In the genomic region with DNA sequence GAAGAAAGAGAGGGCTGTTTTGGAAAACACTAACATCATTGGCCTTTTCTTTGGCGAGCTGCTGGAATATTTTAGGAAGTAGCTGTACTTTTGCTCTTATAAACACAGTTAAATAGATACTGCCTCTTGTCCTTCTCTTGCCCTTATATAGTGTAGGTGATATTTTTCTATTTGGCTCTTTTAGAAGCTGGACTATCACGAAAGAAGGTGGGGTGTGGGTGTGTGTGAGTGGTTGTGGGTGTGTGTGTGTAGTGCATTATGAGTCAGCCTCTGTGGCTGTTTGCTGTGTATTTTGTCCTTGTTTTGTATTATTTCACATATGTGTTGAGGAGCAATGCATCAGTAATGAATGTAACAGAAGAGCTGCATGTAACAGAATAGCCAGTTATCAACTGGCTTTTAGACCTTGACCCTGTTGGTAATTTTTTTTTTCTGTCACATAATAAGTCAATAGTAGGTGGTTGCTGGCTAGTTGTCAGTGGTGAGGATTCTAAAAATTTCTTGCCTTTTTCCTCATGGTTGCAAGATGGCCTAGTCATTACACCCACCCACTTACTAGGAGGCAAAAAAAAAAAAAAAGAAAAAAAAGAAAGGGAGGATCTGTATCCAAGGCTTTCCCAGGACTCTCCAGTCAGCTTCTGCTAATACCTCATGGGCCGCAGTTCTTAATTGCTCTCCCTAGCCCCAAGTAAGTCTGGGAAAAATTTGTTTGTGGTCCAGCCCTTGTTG, we compare ENCODE assay signal across 10 cellular contexts. TPM values are rescaled to one million over a fixed set of nuclear protein-coding genes. Genes with fewer than 3 reads are reported as not detected.
DNase-seq lines count a peak whose midpoint lies in the region; ATAC-seq and TF ChIP-seq lines count a peak whose summit lies in the region.
"Had no signal": no experiment of that assay in that cellular context is flagged by ENCODE, and none has a peak within 500 bp of the region (broad histone marks: within the 10 kb centered on the region; RNA-seq: fewer than 3 reads in every experiment).

No MANE protein-coding gene starts in this region.

- TF ChIP-seq CTCF in choroid plexus epithelial cell (conservative IDR thresholded peaks at IDR 0.05; ENCODE audit: low read depth, low read length): no peak

- 26% methylated on average over 3 of the region's 3 CpGs for WGBS in urinary bladder

- no peak overlapping the region for H3K4me3 ChIP-seq in choroid plexus epithelial cell (ENCODE audit: low read depth, low read length)
- H3K4me3 ChIP-seq in mucosa of rectum (ENCODE audit: low read length in 2 of 2): no peak overlapping the region
- H3K4me3 ChIP-seq in urinary bladder (ENCODE audit: low read depth, low read length): no peak overlapping the region

- peak; percentile 49 for ATAC-seq in HG02798 (IDR thresholded peaks at IDR 0.05; ENCODE audit: poor library complexity, unreplicated experiment)
- no peak for ATAC-seq in GM19395 (IDR thresholded peaks at IDR 0.05; ENCODE audit: unreplicated experiment)

- DNase-seq in choroid plexus epithelial cell (ENCODE audit: low read depth) (peak; percentile 44), kidney glomerular epithelial cell (lab: John Stamatoyannopoulos, UW) (no peak), NAMALWA (ENCODE audit: low spot score) (no peak)
- DNase-seq: activated CD4-positive, alpha-beta T cell treated with anti-CD3 and anti-CD28 coated beads, Interleukin-2, amount 50 U/mL, for 4 hours; NCI-H1436 treated with DMSO at 0.1 percent for 48 hours; SHP77 had no signal

- H3K36me3 ChIP-seq in mucosa of rectum (ENCODE audit: control insufficient read depth in 2 of 2, insufficient read depth in 2 of 2, low read length in 2 of 2) (no peaks in the 10 kb centered on the region), urinary bladder (ENCODE audit: insufficient read depth) (no peaks in the 10 kb centered on the region)

- H3K27ac ChIP-seq in mucosa of rectum (ENCODE audit: low read depth in 2 of 2, low read length in 2 of 2): peak overlapping the region; percentile 35 to 39
- H3K27ac ChIP-seq in urinary bladder (ENCODE audit: low read depth): peak overlapping the region; percentile 59

- H3K9ac ChIP-seq in mucosa of rectum (ENCODE audit: low read depth in 1 of 2, low read length in 2 of 2): no peak overlapping the region

- H3K27me3 ChIP-seq in mucosa of rectum (ENCODE audit: control insufficient read depth in 2 of 2, insufficient read depth in 2 of 2, low read length in 2 of 2): no peaks in the 10 kb centered on the region

- no peaks in the 10 kb centered on the region for H3K9me3 ChIP-seq in mucosa of rectum (ENCODE audit: control insufficient read depth in 2 of 2, low read length in 2 of 2)

- H3K4me1 ChIP-seq in mucosa of rectum (ENCODE audit: control insufficient read depth in 2 of 2, insufficient read depth in 2 of 2, low read length in 2 of 2) (peaks cover 0 to 10% of the 10 kb centered on the region in 2 donors), urinary bladder (ENCODE audit: insufficient read depth) (peaks cover 2% of the 10 kb centered on the region)

RNA-seq across cellular contexts. Expression of gene ARHGAP10, which starts 23.8 kb away (rescaled TPM):
- 76.7 TPM for total RNA-seq in urinary bladder
- 71.3 TPM for polyA plus RNA-seq in urinary bladder
